ENCODE assay signal across 10 cellular contexts in the genomic region with DNA sequence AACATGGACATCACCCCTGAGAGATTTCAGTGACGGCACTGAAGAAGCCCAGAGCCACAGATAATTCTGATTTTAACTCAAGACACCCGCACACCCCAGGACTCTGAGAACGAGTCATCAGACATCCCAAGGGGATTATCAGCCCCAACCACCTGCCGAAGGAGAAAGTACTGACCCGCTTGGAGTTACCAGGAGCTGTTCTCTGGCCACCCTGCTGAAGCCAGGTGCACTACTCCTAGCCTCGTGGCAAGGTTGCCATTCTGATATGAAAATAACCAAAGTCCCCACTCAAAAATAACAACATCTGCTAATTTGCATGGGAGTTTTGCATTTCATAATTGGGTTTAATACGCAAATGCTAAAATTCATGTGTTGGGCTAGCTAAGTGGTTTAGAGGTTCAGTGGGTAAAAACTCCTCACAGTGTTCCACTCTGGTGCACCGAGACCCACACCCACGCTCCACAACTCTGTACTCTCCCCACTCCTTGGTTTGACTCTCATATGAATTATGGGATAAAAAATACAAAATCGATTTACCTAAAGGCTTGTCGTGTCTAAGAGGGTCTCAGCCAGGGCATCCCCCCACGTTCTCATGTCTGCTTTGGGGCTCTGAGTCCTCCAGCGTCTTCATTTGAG.
A peak's percentile ranks its signal among the peaks of the same experiment; 100 is the strongest.
DNase-seq lines count a peak whose midpoint lies in the region; ATAC-seq and TF ChIP-seq lines count a peak whose summit lies in the region.
"Had no signal": no experiment of that assay in that cellular context is flagged by ENCODE, and none has a peak within 500 bp of the region (broad histone marks: within the 10 kb centered on the region; RNA-seq: fewer than 3 reads in every experiment).

No MANE protein-coding gene starts in this region.

- H3K4me3 ChIP-seq in DOHH2 (ENCODE audit: low read length) (peak overlapping the region; percentile 75), tibial artery (no peak overlapping the region)
- H3K4me3 ChIP-seq: ascending aorta, BLaER1 had no signal

- peaks cover 7% of the 10 kb centered on the region for H3K36me3 Mint-ChIP-seq in WTC11

- H3K79me2 ChIP-seq in DOHH2 (ENCODE audit: control insufficient read depth, low read length) = no peaks in the 10 kb centered on the region

- H3K27ac Mint-ChIP-seq in WTC11 = peak overlapping the region; percentile 27; the same call in 1 of the 2 replicates

- H3K9me3 Mint-ChIP-seq in WTC11 = no peaks in the 10 kb centered on the region

- H3K4me2 ChIP-seq in DOHH2 (ENCODE audit: low read length) = peak overlapping the region; percentile 99
- H3K4me2 ChIP-seq: BLaER1 had no signal

- H3K27me3 ChIP-seq in DOHH2 (ENCODE audit: control insufficient read depth, low read length) (no peaks in the 10 kb centered on the region), tibial artery (no peaks in the 10 kb centered on the region), foreskin keratinocyte (no peaks in the 10 kb centered on the region)
- H3K27me3 ChIP-seq: ascending aorta, BLaER1 had no signal

- peaks cover 10% of the 10 kb centered on the region for H3F3A ChIP-seq in DOHH2 (ENCODE audit: control insufficient read depth, insufficient read depth)

- intact Hi-C loops in tibial artery (cut with DNase I; ENCODE audit: low total_unique reads) = no loop called here

- H3K9me3 ChIP-seq in DOHH2 (ENCODE audit: control insufficient read depth, insufficient read depth, low read length) (no peaks in the 10 kb centered on the region), tibial artery (no peaks in the 10 kb centered on the region)
- H3K9me3 ChIP-seq: ascending aorta, BLaER1 had no signal

- no peaks in the 10 kb centered on the region for H3K27me3 Mint-ChIP-seq in WTC11 (ENCODE audit: low read depth)

- H3K36me3 ChIP-seq in DOHH2 (ENCODE audit: control insufficient read depth, low read length) = no peaks in the 10 kb centered on the region
- peaks cover 0 to 5% (median 0%) of the 10 kb centered on the region in 3 donors for H3K36me3 ChIP-seq in tibial artery
- H3K36me3 ChIP-seq: ascending aorta had no signal

- TF ChIP-seq CTCF in DOHH2 (IDR thresholded peaks at IDR 0.05; ENCODE audit: low read depth, low read length, poor library complexity, severe bottlenecking) (no peak), WTC11 (IDR thresholded peaks at IDR 0.05) (no peak), tibial artery (IDR thresholded peaks at IDR 0.05) (no peak), foreskin keratinocyte (conservative IDR thresholded peaks at IDR 0.05) (no peak)

- no peaks in the 10 kb centered on the region for H4K20me1 ChIP-seq in DOHH2 (ENCODE audit: control insufficient read depth, insufficient read depth, low read depth, low read length)
- H4K20me1 ChIP-seq: BLaER1 had no signal

- H3K4me1 ChIP-seq in DOHH2 (ENCODE audit: control insufficient read depth, low read length) (peaks cover 94% of the 10 kb centered on the region), tibial artery (no peaks in the 10 kb centered on the region), foreskin keratinocyte (no peaks in the 10 kb centered on the region)
- H3K4me1 ChIP-seq: ascending aorta had no signal

- H3K27ac ChIP-seq in DOHH2 (ENCODE audit: low read depth, low read length) (peak overlapping the region; percentile 90), tibial artery (no peak overlapping the region), foreskin keratinocyte (no peak overlapping the region)
- H3K27ac ChIP-seq: ascending aorta, BLaER1 had no signal

- DNase-seq in WTC11 (ENCODE audit: low spot score) (no peak), tibial artery (no peak), nucleus accumbens (lab: John Stamatoyannopoulos, UW) (no peak), foreskin keratinocyte (no peak), HT-29 (ENCODE audit: low spot score) (no peak)

- POLR2A ChIA-PET in WTC11 (lab: Charles Lee) = interaction anchor here (0.6 kb wide), 2 partner anchors 36 to 93 kb away, joined by 4 to 5 read pairs; no protein-coding TSS in a partner anchor

- ATAC-seq in GM19025 (IDR thresholded peaks at IDR 0.05; ENCODE audit: low read depth, unreplicated experiment) (peak; percentile 31), HG02763 (IDR thresholded peaks at IDR 0.05; ENCODE audit: unreplicated experiment) (peak; percentile 31), WTC11 (no peak), foreskin keratinocyte (no peak)

- peaks cover 20% of the 10 kb centered on the region for H3K4me1 Mint-ChIP-seq in WTC11

- CTCF ChIA-PET in WTC11 (lab: Charles Lee) = interaction anchor here (0.7 kb wide), 1 partner anchor 11 kb away, joined by 3 read pairs; no protein-coding TSS in a partner anchor

- H3K4me3 Mint-ChIP-seq in WTC11 = no peak overlapping the region

- no peaks in the 10 kb centered on the region for H3K9me2 ChIP-seq in DOHH2 (replicated peaks; ENCODE audit: control insufficient read depth, low read length)

TF ChIP-seq in WTC11, 78 proteins besides CTCF, POLR2A, EP300 and RAD21:
- TF ChIP-seq, protein P1, sequence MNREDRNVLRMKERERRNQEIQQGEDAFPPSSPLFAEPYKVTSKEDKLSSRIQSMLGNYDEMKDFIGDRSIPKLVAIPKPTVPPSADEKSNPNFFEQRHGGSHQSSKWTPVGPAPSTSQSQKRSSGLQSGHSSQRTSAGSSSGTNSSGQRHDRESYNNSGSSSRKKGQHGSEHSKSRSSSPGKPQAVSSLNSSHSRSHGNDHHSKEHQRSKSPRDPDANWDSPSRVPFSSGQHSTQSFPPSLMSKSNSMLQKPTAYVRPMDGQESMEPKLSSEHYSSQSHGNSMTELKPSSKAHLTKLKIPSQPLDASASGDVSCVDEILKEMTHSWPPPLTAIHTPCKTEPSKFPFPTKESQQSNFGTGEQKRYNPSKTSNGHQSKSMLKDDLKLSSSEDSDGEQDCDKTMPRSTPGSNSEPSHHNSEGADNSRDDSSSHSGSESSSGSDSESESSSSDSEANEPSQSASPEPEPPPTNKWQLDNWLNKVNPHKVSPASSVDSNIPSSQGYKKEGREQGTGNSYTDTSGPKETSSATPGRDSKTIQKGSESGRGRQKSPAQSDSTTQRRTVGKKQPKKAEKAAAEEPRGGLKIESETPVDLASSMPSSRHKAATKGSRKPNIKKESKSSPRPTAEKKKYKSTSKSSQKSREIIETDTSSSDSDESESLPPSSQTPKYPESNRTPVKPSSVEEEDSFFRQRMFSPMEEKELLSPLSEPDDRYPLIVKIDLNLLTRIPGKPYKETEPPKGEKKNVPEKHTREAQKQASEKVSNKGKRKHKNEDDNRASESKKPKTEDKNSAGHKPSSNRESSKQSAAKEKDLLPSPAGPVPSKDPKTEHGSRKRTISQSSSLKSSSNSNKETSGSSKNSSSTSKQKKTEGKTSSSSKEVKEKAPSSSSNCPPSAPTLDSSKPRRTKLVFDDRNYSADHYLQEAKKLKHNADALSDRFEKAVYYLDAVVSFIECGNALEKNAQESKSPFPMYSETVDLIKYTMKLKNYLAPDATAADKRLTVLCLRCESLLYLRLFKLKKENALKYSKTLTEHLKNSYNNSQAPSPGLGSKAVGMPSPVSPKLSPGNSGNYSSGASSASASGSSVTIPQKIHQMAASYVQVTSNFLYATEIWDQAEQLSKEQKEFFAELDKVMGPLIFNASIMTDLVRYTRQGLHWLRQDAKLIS (CRISPR knock-in tag; IDR thresholded peaks at IDR 0.05; ENCODE audit: borderline replicate concordance) = no peak
- TF ChIP-seq PRRX2 (CRISPR knock-in tag; IDR thresholded peaks at IDR 0.05) = no peak
- no peak for TF ChIP-seq OVOL2 (CRISPR knock-in tag; IDR thresholded peaks at IDR 0.05; ENCODE audit: borderline replicate concordance)
- TF ChIP-seq FOXK1 (CRISPR knock-in tag; IDR thresholded peaks at IDR 0.05) = no peak
- no peak for TF ChIP-seq GTF2I (CRISPR knock-in tag; conservative IDR thresholded peaks at IDR 0.05)

Comparison
In these comparisons a context has a peak if more than half of its experiments do, and no peak if none do; other contexts are left out.
1. ATAC-seq: peak in GM19025 (single experiment) and HG02763 (single experiment); none in WTC11 (single experiment) and foreskin keratinocyte (single experiment).